In genomic region chr12:26524862-26525465, GRCh38 we compare ENCODE assay signal across 9 cellular contexts.
A peak's percentile ranks its signal among the peaks of the same experiment; 100 is the strongest.
DNase-seq lines count a peak whose midpoint lies in the region; ATAC-seq, FAIRE-seq and TF ChIP-seq lines count a peak whose summit lies in the region.
"Had no signal": no experiment of that assay in that cellular context is flagged by ENCODE, and none has a peak within 500 bp of the region (broad histone marks: within the 10 kb centered on the region; RNA-seq: fewer than 3 reads in every experiment).

No MANE protein-coding gene starts in this region.

- peaks cover 20% of the 10 kb centered on the region for H3K9me3 Mint-ChIP-seq in mesothelial cell of epicardium

- no peak overlapping the region for H3K4me2 ChIP-seq in K562 (ENCODE audit: insufficient read depth, low read length)

- POLR2A ChIA-PET in K562 (lab: Yijun Ruan, JAX), result interaction anchor here (0.6 to 0.7 kb wide), 2 partner anchors 26 to 65 kb away, joined by 3 read pairs; no protein-coding TSS in a partner anchor

- H3K4me3 ChIP-seq in K562, result no peak overlapping the region

- ATAC-seq in K562 (no peak), HG03135 (IDR thresholded peaks at IDR 0.05; ENCODE audit: unreplicated experiment) (no peak), GM18858 (IDR thresholded peaks at IDR 0.05; ENCODE audit: unreplicated experiment) (no peak)

- no peak overlapping the region for H3K9ac ChIP-seq in K562 (ENCODE audit: insufficient read depth in 1 of 2, low read depth in 2 of 2, low read length in 2 of 2)

- TF ChIP-seq EP300 in Ishikawa (IDR thresholded peaks at IDR 0.05; ENCODE audit: borderline replicate concordance) (no peak), K562 (IDR thresholded peaks at IDR 0.05; ENCODE audit: low read length) (no peak)

- H4K20me1 ChIP-seq in K562 (replicated peaks; ENCODE audit: control insufficient read depth, insufficient read depth, low read length), result no peaks in the 10 kb centered on the region

- no peak overlapping the region for H2AFZ ChIP-seq in K562 (ENCODE audit: low read depth, low read length)

- no peaks in the 10 kb centered on the region for H3K9me1 ChIP-seq in K562 (ENCODE audit: control insufficient read depth, insufficient read depth, low read length)

- FAIRE-seq in K562 (lab: Jason Lieb, UNC), result no peak

- in situ Hi-C loops in Caki2 (cut with HindIII; ENCODE audit: low pct_unique_long_range_greater_than_20kb, low sequenced_read_pairs) (no loop called here), K562 (cut with MboI) (no loop called here)

- peaks cover 7% of the 10 kb centered on the region for H3K4me1 Mint-ChIP-seq in mesothelial cell of epicardium

- peaks cover 3% of the 10 kb centered on the region; the same call in 1 of the 2 replicates for H3K9me3 ChIP-seq in K562 (replicated peaks; ENCODE audit: control insufficient read depth, insufficient read depth, low read depth, low read length)

- no peak overlapping the region for H3K27ac Mint-ChIP-seq in mesothelial cell of epicardium

- no peak overlapping the region for H3K27ac ChIP-seq in K562 (ENCODE audit: extremely low read depth, low read depth, low read length)

- intact Hi-C loops in K562 (cut with micrococcal nuclease), result loop anchor here (10.0 kb wide), 1 partner anchor 430 kb away; no protein-coding TSS in a partner anchor

- H3K4me1 ChIP-seq in K562 (replicated peaks in 1 of 2; ENCODE audit: control insufficient read depth in 2 of 2, insufficient read depth in 2 of 2, low read length in 2 of 2), result no peaks in the 10 kb centered on the region

- WGBS in K562 (ENCODE audit: insufficient coverage, low coverage, missing lambda C conversion rate), result 0% methylated on average over 2 of the region's 2 CpGs

- H3K36me3 Mint-ChIP-seq in mesothelial cell of epicardium, result peaks cover 28% of the 10 kb centered on the region

- TF ChIP-seq RAD21 in Ishikawa (IDR thresholded peaks at IDR 0.05; ENCODE audit: low read depth) (peak; percentile 70), K562 (CRISPR knock-in tag; conservative IDR thresholded peaks at IDR 0.05 in 1 of 2, IDR thresholded peaks at IDR 0.05 in 1 of 2) (peak; percentile 59 to 60)

- no peak overlapping the region for H3K4me3 Mint-ChIP-seq in mesothelial cell of epicardium
- H3K4me3 Mint-ChIP-seq: central memory CD8-positive, alpha-beta T cell had no signal

- H3K79me2 ChIP-seq in K562 (ENCODE audit: control insufficient read depth, insufficient read depth, low read length), result no peaks in the 10 kb centered on the region

- DNase-seq in Caki2 (ENCODE audit: low read depth) (peak; percentile 35), K562 (ENCODE audit: extremely low read depth in 1 of 4, low spot score in 3 of 4) (peak; percentile 9 to 31 (median 28)), mesothelial cell of epicardium (ENCODE audit: low spot score in 2 of 2, unreplicated experiment in 2 of 2) (no peak), NOMO-1 treated with DMSO at 0.1 percent for 48 hours (lab: John Stamatoyannopoulos, UW; ENCODE audit: unreplicated experiment) (no peak)
- no peak for DNase-seq in activated CD8-positive, alpha-beta memory T cell treated with anti-CD3 and anti-CD28 coated beads, Interleukin-2, amount 50 U/mL, for 4 hours

- no peaks in the 10 kb centered on the region for H3K27me3 Mint-ChIP-seq in mesothelial cell of epicardium (ENCODE audit: low read depth)
- H3K27me3 Mint-ChIP-seq: central memory CD8-positive, alpha-beta T cell had no signal

- TF ChIP-seq CTCF in K562 (IDR thresholded peaks at IDR 0.05 in 2 of 3, conservative IDR thresholded peaks at IDR 0.05 in 1 of 3; ENCODE audit: insufficient read depth in 2 of 3, low read depth in 1 of 3, low read length in 3 of 3), result peak; percentile 39 to 65 (median 63); a peak in 5 of 6 replicates
- peak; percentile 22 for TF ChIP-seq CTCF in mesothelial cell of epicardium (IDR thresholded peaks at IDR 0.05; ENCODE audit: unreplicated experiment)

- no TSS peak for BruUV-seq in K562 (replicated peaks; lab: Mats Ljungman, UMichigan)

- no peaks in the 10 kb centered on the region for H3K27me3 ChIP-seq in K562 (ENCODE audit: control insufficient read depth in 2 of 2, insufficient read depth in 2 of 2, low read length in 2 of 2)

- CTCF ChIA-PET in K562 (lab: Yijun Ruan, JAX; ENCODE audit: low intra/inter-chr PET ratio), result interaction anchor here (0.5 to 1.4 kb wide), 4 partner anchors 429 to 1535 kb away, joined by 3 to 4 read pairs (median 3); no protein-coding TSS in a partner anchor

- H3K36me3 ChIP-seq in K562 (ENCODE audit: control insufficient read depth, insufficient read depth, low read length), result no peaks in the 10 kb centered on the region

- no peak for TF ChIP-seq POLR2A in K562 (conservative IDR thresholded peaks at IDR 0.05)

TF ChIP-seq in Ishikawa, 13 proteins besides CTCF, POLR2A, EP300 and RAD21 (continues in another document):
- no peak for TF ChIP-seq NFIC (IDR thresholded peaks at IDR 0.05)
- TF ChIP-seq USF1 (IDR thresholded peaks at IDR 0.05), result no peak
- no peak for TF ChIP-seq CEBPB (IDR thresholded peaks at IDR 0.05)
- TF ChIP-seq EGR1 (IDR thresholded peaks at IDR 0.05), result no peak
- no peak for TF ChIP-seq MAX (IDR thresholded peaks at IDR 0.05)
- no peak for TF ChIP-seq CREB1 (IDR thresholded peaks at IDR 0.05; ENCODE audit: low read depth)
- TF ChIP-seq TAF1 (IDR thresholded peaks at IDR 0.05; ENCODE audit: low read depth), result no peak
- no peak for TF ChIP-seq TEAD4 (IDR thresholded peaks at IDR 0.05)

TF ChIP-seq in K562, 482 proteins besides CTCF, POLR2A, EP300 and RAD21 (continues in another document):
- TF ChIP-seq HDAC2 (IDR thresholded peaks at IDR 0.05) (no peak), ZNF184 (CRISPR knock-in tag; IDR thresholded peaks at IDR 0.05) (no peak), CBX3 (IDR thresholded peaks at IDR 0.05; ENCODE audit: borderline replicate concordance in 1 of 2, low read length in 2 of 2) (peak in 1 of 2 experiments; percentile 77; a peak in 1 of 3 replicates), ZNF699 (CRISPR knock-in tag; IDR thresholded peaks at IDR 0.05; ENCODE audit: insufficient replicate concordance) (no peak), ZBTB7A (IDR thresholded peaks at IDR 0.05; ENCODE audit: borderline replicate concordance, control insufficient read depth, low read depth, low read length) (no peak), HMGXB4 (CRISPR knock-in tag; IDR thresholded peaks at IDR 0.05) (no peak), ZNF764 (CRISPR knock-in tag; IDR thresholded peaks at IDR 0.05; ENCODE audit: low read depth) (peak; percentile 99), CBX5 (IDR thresholded peaks at IDR 0.05; ENCODE audit: borderline replicate concordance, low read depth) (0 out of 2 replicates have a peak, but pooled peaks have one; percentile 64), TEAD2 (tag; IDR thresholded peaks at IDR 0.05) (no peak), E2F8 (IDR thresholded peaks at IDR 0.05; ENCODE audit: low read depth, partially characterized antibody) (no peak)

Comparison
In these comparisons a context has a peak if more than half of its experiments do, and no peak if none do; other contexts are left out.
1. DNase-seq: peak in Caki2 (single experiment) and K562 (4 of 4); none in mesothelial cell of epicardium (0 of 2), NOMO-1 treated with DMSO at 0.1 percent for 48 hours (single experiment) and activated CD8-positive, alpha-beta memory T cell treated with anti-CD3 and anti-CD28 coated beads, Interleukin-2, amount 50 U/mL, for 4 hours (single experiment).